Comparison of ENCODE assay signal across 8 cellular contexts in the genomic region with DNA sequence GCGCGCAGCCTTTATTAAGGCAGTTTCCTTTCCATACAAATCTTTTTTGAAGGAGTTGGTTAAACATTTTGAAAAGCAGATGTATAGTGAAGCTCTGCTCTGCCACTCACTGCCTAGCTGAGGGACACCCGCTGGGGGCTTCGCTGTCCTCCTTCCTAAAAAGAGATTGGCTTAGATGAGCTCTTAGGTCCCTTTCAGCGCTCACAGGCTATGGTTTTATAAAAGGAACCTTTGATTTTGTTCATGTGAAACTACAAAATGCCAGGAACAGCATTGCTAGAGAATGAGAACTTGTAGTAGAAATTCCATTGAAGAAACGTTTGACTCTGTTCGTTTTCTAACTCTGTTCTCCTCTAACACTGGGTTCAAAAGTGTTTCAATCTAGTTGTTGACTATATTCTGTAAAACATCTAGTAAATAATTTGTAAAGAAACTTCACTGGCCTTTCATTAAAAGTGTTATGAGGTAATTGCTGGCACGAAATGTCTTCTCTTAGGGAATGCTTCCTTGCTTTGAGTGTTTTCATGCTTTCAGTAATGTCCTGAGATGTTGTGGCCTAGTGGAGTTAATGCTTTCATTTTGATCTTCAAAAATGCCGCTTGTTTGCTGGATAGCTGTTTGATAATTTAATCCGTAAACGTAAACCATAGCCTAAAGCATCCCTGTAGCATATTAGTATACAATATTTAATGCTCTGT. TPM values are rescaled to one million over a fixed set of nuclear protein-coding genes. Genes with fewer than 3 reads are reported as not detected.
DNase-seq lines count a peak whose midpoint lies in the region; ATAC-seq, FAIRE-seq and TF ChIP-seq lines count a peak whose summit lies in the region.

No MANE protein-coding gene starts in this region.

- peak; percentile 24 for DNase-seq in GM03348 (ENCODE audit: low spot score)
- DNase-seq in OCI-LY7 (ENCODE audit: low spot score), result peak; percentile 19
- DNase-seq in NCI-H2196 (lab: John Stamatoyannopoulos, UW; ENCODE audit: unreplicated experiment), result no peak
- DNase-seq in SHP77 treated with DMSO at 0.1 percent for 48 hours (lab: John Stamatoyannopoulos, UW), result no peak
- no peak for DNase-seq in SKM-1 (lab: John Stamatoyannopoulos, UW; ENCODE audit: unreplicated experiment)

- H3K36me3 ChIP-seq in OCI-LY7 (ENCODE audit: insufficient read depth, low read length) (peaks cover 18% of the 10 kb centered on the region), neuron (ENCODE audit: insufficient read depth, low read length) (no peaks in the 10 kb centered on the region)

- H3K27me3 ChIP-seq in neuron (ENCODE audit: insufficient read depth, low read length), result no peaks in the 10 kb centered on the region

- peaks cover 59% of the 10 kb centered on the region for H3K79me2 ChIP-seq in OCI-LY7 (ENCODE audit: insufficient read depth, low read depth, low read length)

- H3K9me3 ChIP-seq in OCI-LY7 (ENCODE audit: low read length) (no peaks in the 10 kb centered on the region), neuron (ENCODE audit: low read length) (no peaks in the 10 kb centered on the region)

- intact Hi-C loops in OCI-LY7 (cut with micrococcal nuclease; ENCODE audit: unreplicated experiment), result no loop called here

- POLR2A ChIA-PET in OCI-LY7 (lab: Charles Lee), result no interaction called here

- peak overlapping the region; percentile 97 for H3K4me2 ChIP-seq in OCI-LY7 (ENCODE audit: low read length)

- peak overlapping the region; percentile 89 for H3K27ac ChIP-seq in OCI-LY7 (ENCODE audit: low read depth, low read length, poor library complexity, severe bottlenecking)

- no peak overlapping the region for H2AFZ ChIP-seq in OCI-LY7 (ENCODE audit: low read length)
- H2AFZ ChIP-seq in neuron (ENCODE audit: low read depth, low read length), result no peak overlapping the region

- H3K4me1 ChIP-seq in OCI-LY7 (ENCODE audit: insufficient read depth, low read length, poor library complexity, severe bottlenecking) (peaks cover 31% of the 10 kb centered on the region), neuron (ENCODE audit: insufficient read depth, low read length) (peaks cover 12% of the 10 kb centered on the region)

- H3K9me2 ChIP-seq in OCI-LY7 (ENCODE audit: insufficient read depth, low read length), result no peaks in the 10 kb centered on the region

- ATAC-seq in GM18870 (IDR thresholded peaks at IDR 0.05; ENCODE audit: unreplicated experiment), result no peak

- no peak for TF ChIP-seq CTCF in OCI-LY7 (conservative IDR thresholded peaks at IDR 0.05; ENCODE audit: low read length)

- peak overlapping the region; percentile 96 for H3K4me3 ChIP-seq in OCI-LY7 (ENCODE audit: low read depth, low read length, poor library complexity, severe bottlenecking)
- H3K4me3 ChIP-seq in neuron (ENCODE audit: low read length), result peak overlapping the region; percentile 100

- FAIRE-seq in endometrium (lab: Jason Lieb, UNC), result peak; percentile 8

- CTCF ChIA-PET in OCI-LY7 (lab: Charles Lee; ENCODE audit: unreplicated experiment), result no interaction called here

- TSS peak; percentile 55 for BruUV-seq in OCI-LY7 (replicated peaks; lab: Mats Ljungman, UMichigan)

- H4K20me1 ChIP-seq in OCI-LY7 (ENCODE audit: insufficient read depth, low read length), result peaks cover 17% of the 10 kb centered on the region

RNA-seq across cellular contexts. Expression of a gene that starts 1.6 kb away (rescaled TPM):
- 70.8 and 72.7 TPM in 2 replicates for total RNA-seq in OCI-LY7 (2014; rRNA removed; shearing (Covaris generic))
- total RNA-seq in OCI-LY7 (2022), result 83.6 and 89.0 TPM in 2 replicates

RNA-seq across cellular contexts. Expression of a gene that starts 52.7 kb away (rescaled TPM):
- total RNA-seq in OCI-LY7 (2014; rRNA removed; shearing (Covaris generic)), result 171 and 237 TPM in 2 replicates
- total RNA-seq in OCI-LY7 (2022), result 274 and 292 TPM in 2 replicates

Comparison
In these comparisons a context has a peak if more than half of its experiments do, and no peak if none do; other contexts are left out.
1. DNase-seq: peak in GM03348 (single experiment) and OCI-LY7 (single experiment); none in NCI-H2196 (single experiment), SHP77 treated with DMSO at 0.1 percent for 48 hours (single experiment) and SKM-1 (single experiment).